ENCODE assay signal across 24 cellular contexts in genomic region chrX:114058988-114059418, GRCh38.
A peak's percentile ranks its signal among the peaks of the same experiment; 100 is the strongest.
DNase-seq lines count a peak whose midpoint lies in the region; ATAC-seq and TF ChIP-seq lines count a peak whose summit lies in the region.
"Had no signal": no experiment of that assay in that cellular context is flagged by ENCODE, and none has a peak within 500 bp of the region (broad histone marks: within the 10 kb centered on the region; RNA-seq: fewer than 3 reads in every experiment).

No MANE protein-coding gene starts in this region.

- no peak overlapping the region for H3K4me3 ChIP-seq in Caco-2 (ENCODE audit: low read depth, low read length)
- peak overlapping the region; percentile 44 to 63 for H3K4me3 ChIP-seq in mucosa of rectum (ENCODE audit: low read length in 2 of 2)
- no peak overlapping the region for H3K4me3 ChIP-seq in upper lobe of left lung
- H3K4me3 ChIP-seq in upper lobe of right lung: no peak overlapping the region
- H3K4me3 ChIP-seq: adrenal gland, breast epithelium, SK-N-MC had no signal

- H3K4me1 Mint-ChIP-seq in Caco-2 (ENCODE audit: low read depth, unreplicated experiment): no peaks in the 10 kb centered on the region
- H3K4me1 Mint-ChIP-seq in activated B cell treated with CpG ODN at 0.5 μM for 24 hours: peaks cover 9% of the 10 kb centered on the region
- no peaks in the 10 kb centered on the region for H3K4me1 Mint-ChIP-seq in osteocyte (ENCODE audit: unreplicated experiment)
- H3K4me1 Mint-ChIP-seq: activated CD4-positive, alpha-beta T cell treated with anti-CD3 and anti-CD28 coated beads, Interleukin-2, amount 10 ng/mL, durations not matched to agents 7 days and 5 days had no signal

- no peak for TF ChIP-seq EP300 in upper lobe of left lung (IDR thresholded peaks at IDR 0.05)

- H3K4me3 Mint-ChIP-seq in Caco-2 (ENCODE audit: unreplicated experiment) (peak overlapping the region; percentile 35), activated B cell treated with CpG ODN at 0.5 μM for 24 hours (peak overlapping the region; percentile 70), osteocyte (ENCODE audit: unreplicated experiment) (no peak overlapping the region)
- H3K4me3 Mint-ChIP-seq: activated CD4-positive, alpha-beta T cell treated with anti-CD3 and anti-CD28 coated beads, Interleukin-2, amount 10 ng/mL, durations not matched to agents 7 days and 5 days; natural killer cell treated with Interleukin-12 subunit alpha and Interleukin-12 subunit beta and Interleukin-15 and Interleukin-18, amount 100 ng/mL, for 72 hours had no signal

- intact Hi-C loops in Caco-2 (cut with micrococcal nuclease; ENCODE audit: unreplicated experiment): no loop called here
- intact Hi-C loops in activated B cell treated with CpG ODN at 0.5 μM for 24 hours (cut with micrococcal nuclease): no loop called here
- intact Hi-C loops in upper lobe of right lung (cut with DNase I): no loop called here

- no peaks in the 10 kb centered on the region for H3K27me3 Mint-ChIP-seq in Caco-2 (ENCODE audit: insufficient read depth, unreplicated experiment)
- H3K27me3 Mint-ChIP-seq in activated B cell treated with CpG ODN at 0.5 μM for 24 hours: no peaks in the 10 kb centered on the region
- H3K27me3 Mint-ChIP-seq in osteocyte (ENCODE audit: unreplicated experiment): no peaks in the 10 kb centered on the region
- H3K27me3 Mint-ChIP-seq: activated CD4-positive, alpha-beta T cell treated with anti-CD3 and anti-CD28 coated beads, Interleukin-2, amount 10 ng/mL, durations not matched to agents 7 days and 5 days; natural killer cell treated with Interleukin-12 subunit alpha and Interleukin-12 subunit beta and Interleukin-15 and Interleukin-18, amount 100 ng/mL, for 72 hours had no signal

- TF ChIP-seq CTCF in Caco-2 (IDR thresholded peaks at IDR 0.05; ENCODE audit: insufficient read depth in 1 of 2, low read depth in 1 of 2, low read length in 1 of 2, severe bottlenecking in 1 of 2, unreplicated experiment in 1 of 2) (no peak), activated B cell treated with CpG ODN at 0.5 μM for 24 hours (IDR thresholded peaks at IDR 0.05) (no peak), osteocyte (IDR thresholded peaks at IDR 0.05) (no peak), upper lobe of left lung (IDR thresholded peaks at IDR 0.05) (no peak), upper lobe of right lung (IDR thresholded peaks at IDR 0.05) (no peak)

- no peaks in the 10 kb centered on the region for H3K36me3 Mint-ChIP-seq in Caco-2 (ENCODE audit: insufficient read depth, unreplicated experiment)
- no peaks in the 10 kb centered on the region for H3K36me3 Mint-ChIP-seq in activated B cell treated with CpG ODN at 0.5 μM for 24 hours (ENCODE audit: low read depth)
- H3K36me3 Mint-ChIP-seq in osteocyte (ENCODE audit: unreplicated experiment): no peaks in the 10 kb centered on the region
- H3K36me3 Mint-ChIP-seq: natural killer cell treated with Interleukin-12 subunit alpha and Interleukin-12 subunit beta and Interleukin-15 and Interleukin-18, amount 100 ng/mL, for 72 hours had no signal

- DNase-seq in Caco-2 (no peak), NOMO-1 treated with DMSO at 0.1 percent for 48 hours (lab: John Stamatoyannopoulos, UW; ENCODE audit: unreplicated experiment) (peak; percentile 80), activated B cell treated with CpG ODN at 0.5 μM for 24 hours (no peak), osteocyte (ENCODE audit: extremely low spot score, unreplicated experiment) (no peak), upper lobe of left lung (no peak), NCI-H446 (lab: John Stamatoyannopoulos, UW) (no peak), upper lobe of right lung (no peak)
- DNase-seq: activated CD4-positive, alpha-beta T cell treated with anti-CD3 and anti-CD28 coated beads, Interleukin-2, amount 10 ng/mL, durations not matched to agents 7 days and 5 days; activated CD8-positive, alpha-beta memory T cell treated with anti-CD3 and anti-CD28 coated beads, Interleukin-2, amount 50 U/mL, for 4 hours; activated gamma-delta T cell treated with Interleukin-2 at 50 U/mL for 16 hours; adrenal gland; cortex of kidney; KG1; mesenchymal stem cell; NCI-H1105; NCI-H69; posterior cingulate gyrus; stimulated activated CD4-positive, alpha-beta T cell treated with anti-CD3 and anti-CD28 coated beads, Interleukin-4, amount 100 ng/mL, for 24 hours had no signal

- 60 to 66% methylated on average over 9 to 15 of the region's 15 CpGs for WGBS in upper lobe of left lung, 2 donors

- H3K27me3 ChIP-seq in Caco-2 (replicated peaks; ENCODE audit: control insufficient read depth, insufficient read depth, low read length) (no peaks in the 10 kb centered on the region), mucosa of rectum (ENCODE audit: control insufficient read depth in 2 of 2, insufficient read depth in 2 of 2, low read length in 2 of 2) (peaks cover 0 to 3% of the 10 kb centered on the region in 2 donors), upper lobe of left lung (no peaks in the 10 kb centered on the region), upper lobe of right lung (no peaks in the 10 kb centered on the region)

- H3K4me1 ChIP-seq in Caco-2 (no peaks in the 10 kb centered on the region), mucosa of rectum (ENCODE audit: control insufficient read depth in 2 of 2, insufficient read depth in 2 of 2, low read length in 2 of 2) (peaks cover 0 to 3% of the 10 kb centered on the region in 2 donors), upper lobe of left lung (no peaks in the 10 kb centered on the region), upper lobe of right lung (no peaks in the 10 kb centered on the region)
- H3K4me1 ChIP-seq: adrenal gland, breast epithelium had no signal

- no TSS peak for BruUV-seq in Caco-2 (replicated peaks; lab: Mats Ljungman, UMichigan)

- H3K27ac Mint-ChIP-seq in Caco-2 (ENCODE audit: unreplicated experiment): no peak overlapping the region
- H3K27ac Mint-ChIP-seq in activated B cell treated with CpG ODN at 0.5 μM for 24 hours: peak overlapping the region; percentile 61
- no peak overlapping the region for H3K27ac Mint-ChIP-seq in osteocyte (ENCODE audit: unreplicated experiment)
- H3K27ac Mint-ChIP-seq: activated CD4-positive, alpha-beta T cell treated with anti-CD3 and anti-CD28 coated beads, Interleukin-2, amount 10 ng/mL, durations not matched to agents 7 days and 5 days; natural killer cell treated with Interleukin-12 subunit alpha and Interleukin-12 subunit beta and Interleukin-15 and Interleukin-18, amount 100 ng/mL, for 72 hours had no signal

- H3K27ac ChIP-seq in mucosa of rectum (ENCODE audit: low read depth in 2 of 2, low read length in 2 of 2) (peak overlapping the region; percentile 54 to 67), upper lobe of left lung (no peak overlapping the region), upper lobe of right lung (no peak overlapping the region)
- H3K27ac ChIP-seq: adrenal gland, breast epithelium, C4-2B, SK-N-MC had no signal

- H3K9me3 Mint-ChIP-seq in Caco-2 (ENCODE audit: unreplicated experiment) (peaks cover 10% of the 10 kb centered on the region), activated B cell treated with CpG ODN at 0.5 μM for 24 hours (no peaks in the 10 kb centered on the region), osteocyte (ENCODE audit: unreplicated experiment) (peaks cover 15% of the 10 kb centered on the region)
- H3K9me3 Mint-ChIP-seq: activated CD4-positive, alpha-beta T cell treated with anti-CD3 and anti-CD28 coated beads, Interleukin-2, amount 10 ng/mL, durations not matched to agents 7 days and 5 days; natural killer cell treated with Interleukin-12 subunit alpha and Interleukin-12 subunit beta and Interleukin-15 and Interleukin-18, amount 100 ng/mL, for 72 hours had no signal

- peak overlapping the region in 1 of 2 donors; percentile 9 for H3K9ac ChIP-seq in mucosa of rectum (ENCODE audit: low read depth in 1 of 2, low read length in 2 of 2)

- no peak for ATAC-seq in activated B cell treated with CpG ODN at 0.5 μM for 24 hours (ENCODE audit: low read depth)
- ATAC-seq in upper lobe of left lung (ENCODE audit: low FRiP score in 2 of 2): no peak
- no peak for ATAC-seq in upper lobe of right lung
- ATAC-seq: natural killer cell treated with Interleukin-12 subunit alpha and Interleukin-12 subunit beta and Interleukin-15 and Interleukin-18, amount 100 ng/mL, for 72 hours; Panc1 had no signal

- H3K36me3 ChIP-seq in Caco-2 (ENCODE audit: control insufficient read depth, insufficient read depth, low read length): no peaks in the 10 kb centered on the region
- no peaks in the 10 kb centered on the region for H3K36me3 ChIP-seq in mucosa of rectum (ENCODE audit: control insufficient read depth in 2 of 2, insufficient read depth in 2 of 2, low read length in 2 of 2)
- H3K36me3 ChIP-seq in upper lobe of left lung: no peaks in the 10 kb centered on the region
- H3K36me3 ChIP-seq in upper lobe of right lung: no peaks in the 10 kb centered on the region
- H3K36me3 ChIP-seq: adrenal gland, breast epithelium had no signal

- TF ChIP-seq POLR2A in upper lobe of left lung (IDR thresholded peaks at IDR 0.05): no peak

- H3K9me3 ChIP-seq in Caco-2 (no peaks in the 10 kb centered on the region), mucosa of rectum (ENCODE audit: control insufficient read depth in 2 of 2, low read length in 2 of 2) (no peaks in the 10 kb centered on the region), upper lobe of left lung (no peaks in the 10 kb centered on the region), upper lobe of right lung (no peaks in the 10 kb centered on the region)
- H3K9me3 ChIP-seq: adrenal gland, breast epithelium had no signal

- CTCF ChIA-PET in Caco-2 (lab: Charles Lee): no interaction called here
- CTCF ChIA-PET in activated B cell treated with CpG ODN at 0.5 μM for 24 hours (lab: Charles Lee): no interaction called here

- POLR2A ChIA-PET in Caco-2 (lab: Charles Lee): no interaction called here
- POLR2A ChIA-PET in activated B cell treated with CpG ODN at 0.5 μM for 24 hours (lab: Charles Lee): interaction anchor here (0.6 kb wide), 1 partner anchor 257 kb away, joined by 3 read pairs; no protein-coding TSS in a partner anchor

Comparison
In these comparisons a context has a peak if more than half of its experiments do, and no peak if none do; other contexts are left out.
1. H3K4me3 ChIP-seq: peak in mucosa of rectum (2 of 2); none in Caco-2 (single experiment), upper lobe of left lung (0 of 4) and upper lobe of right lung (single experiment).
2. H3K27ac ChIP-seq: peak in mucosa of rectum (2 of 2); none in upper lobe of left lung (0 of 4) and upper lobe of right lung (single experiment).